In the genomic region with DNA sequence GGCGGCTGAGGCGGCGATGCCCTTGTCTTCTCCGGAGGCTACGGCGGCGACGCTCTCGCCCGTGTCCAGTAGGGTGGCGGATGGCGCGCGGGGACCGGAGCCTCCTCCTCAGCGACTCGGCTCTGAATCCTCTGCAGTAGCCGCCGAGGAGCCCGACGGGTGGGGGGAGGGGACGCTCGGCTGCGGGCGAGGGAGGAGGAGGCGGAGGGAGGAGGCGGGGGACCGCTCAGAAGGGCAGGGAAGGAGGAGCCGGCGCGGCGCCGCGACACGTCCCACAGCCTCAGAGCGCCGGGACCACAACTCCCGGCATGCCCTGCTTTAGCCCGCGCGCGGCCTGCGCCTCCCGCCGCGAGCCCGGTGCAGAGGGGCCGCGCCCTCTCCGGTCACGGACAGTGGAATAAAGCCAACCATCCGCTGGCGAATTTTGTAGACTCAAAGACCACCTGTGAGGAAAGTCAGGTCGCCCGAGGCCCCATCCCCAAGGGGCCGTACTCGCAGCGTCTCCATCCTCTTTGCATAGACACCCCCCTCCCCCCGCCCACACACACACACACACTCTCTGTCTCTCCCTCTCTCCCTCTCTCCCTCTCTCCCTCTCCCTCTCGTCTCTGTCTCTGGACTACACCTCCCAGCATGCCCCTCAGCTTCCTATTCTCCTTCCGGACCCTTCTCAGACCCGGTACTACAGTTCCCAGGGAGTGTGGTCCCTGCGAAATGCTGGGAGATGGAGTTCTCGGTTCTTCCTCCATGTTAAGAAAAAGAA, we compare ENCODE assay signal across 8 cellular contexts. TPM values are rescaled to one million over a fixed set of nuclear protein-coding genes. Genes with fewer than 3 reads are reported as not detected.
DNase-seq lines count a peak whose midpoint lies in the region; ATAC-seq and TF ChIP-seq lines count a peak whose summit lies in the region.

A gene with protein sequence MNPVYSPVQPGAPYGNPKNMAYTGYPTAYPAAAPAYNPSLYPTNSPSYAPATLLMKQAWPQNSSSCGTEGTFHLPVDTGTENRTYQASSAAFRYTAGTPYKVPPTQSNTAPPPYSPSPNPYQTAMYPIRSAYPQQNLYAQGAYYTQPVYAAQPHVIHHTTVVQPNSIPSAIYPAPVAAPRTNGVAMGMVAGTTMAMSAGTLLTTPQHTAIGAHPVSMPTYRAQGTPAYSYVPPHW (minus strand): TSS at position 157 of the 763 bp plus-strand sequence. CDS start 129,638 bp downstream, outside the sequence.

- H3K4me3 ChIP-seq in esophagus squamous epithelium: peak within 1 kb of the TSS; percentile 65 to 97 (median 92)

- peaks cover 8 to 33% (median 16%) of the 10 kb centered on the region in 3 donors for H3K4me1 ChIP-seq in esophagus squamous epithelium

- no peaks in the 10 kb centered on the region for H3K9me3 ChIP-seq in esophagus squamous epithelium

- intact Hi-C loops in esophagus squamous epithelium (cut with DNase I): no loop called here

- H3K27me3 ChIP-seq in esophagus squamous epithelium: no peaks in the 10 kb centered on the region

- peak in 2 of 4 donors; percentile 14 to 63 for TF ChIP-seq POLR2A in esophagus squamous epithelium (IDR thresholded peaks at IDR 0.05)

- DNase-seq in Daoy (ENCODE audit: low read depth) (peak; percentile 98), Kasumi-1 (lab: John Stamatoyannopoulos, UW) (peak; percentile 99), RKO (ENCODE audit: low spot score) (peak; percentile 97), activated T-helper 1 cell treated with Interleukin-2 at 50 U/mL for 16 hours (ENCODE audit: low read depth) (peak; percentile 90), esophagus squamous epithelium (lab: John Stamatoyannopoulos, UW) (peak; percentile 73), myocyte (ENCODE audit: low read depth) (peak; percentile 99)
- peak; percentile 89 to 90 for DNase-seq in stimulated activated CD8-positive, alpha-beta memory T cell treated with anti-CD3 and anti-CD28 coated beads, Interleukin-7, amount 100 ng/mL, for 48 hours (ENCODE audit: extremely low read depth in 1 of 2, low read depth in 1 of 2)

- TF ChIP-seq CTCF in esophagus squamous epithelium (IDR thresholded peaks at IDR 0.05): peak in 3 of 6 experiments; percentile 36 to 47 (median 37)

- H3K27ac ChIP-seq in esophagus squamous epithelium: peak within 1 kb of the TSS; percentile 71 to 93 (median 90)

- WGBS in esophagus squamous epithelium, 2 donors: 0% methylated on average over 4 to 12 of the region's 64 CpGs

- no peaks in the 10 kb centered on the region for H3K36me3 ChIP-seq in esophagus squamous epithelium

- peak; percentile 92 for ATAC-seq in GM21825 (IDR thresholded peaks at IDR 0.05; ENCODE audit: unreplicated experiment)

RNA-seq across cellular contexts. Expression of the gene that starts here (rescaled TPM):
- 8.9 and 11.6 TPM in 2 replicates for total RNA-seq in Daoy (2014; rRNA removed; shearing (Covaris generic))
- total RNA-seq in esophagus squamous epithelium (10 to 100 TPM in 2 of 4 donors, 1 to 10 TPM in 2; 7.0 to 15.5 (median 12.3) TPM), myocyte (21.6 and 23.3 TPM in 2 replicates)
- polyA plus RNA-seq in myocyte (2012): 28.9 TPM

Comparison
In these comparisons a context has a peak if more than half of its experiments do, and no peak if none do; other contexts are left out.
1. Peak in every context shown above with its lines: DNase-seq, ATAC-seq, H3K4me3 ChIP-seq and H3K27ac ChIP-seq.